ENCODE assay signal across 10 cellular contexts in genomic region chr22:41914611-41915034, GRCh38. TPM values are rescaled to one million over a fixed set of nuclear protein-coding genes. Genes with fewer than 3 reads are reported as not detected.
DNase-seq lines count a peak whose midpoint lies in the region; TF ChIP-seq lines count a peak whose summit lies in the region.
"Had no signal": no experiment of that assay in that cellular context is flagged by ENCODE, and none has a peak within 500 bp of the region (broad histone marks: within the 10 kb centered on the region; RNA-seq: fewer than 3 reads in every experiment).

No MANE protein-coding gene starts in this region.

- WGBS in esophagus muscularis mucosa, result 0% methylated on average over 16 of the region's 67 CpGs

- TF ChIP-seq RAD21 in Ishikawa (IDR thresholded peaks at IDR 0.05; ENCODE audit: low read depth), result no peak

- TF ChIP-seq CTCF in esophagus muscularis mucosa (IDR thresholded peaks at IDR 0.05), result no peak

- TF ChIP-seq POLR2A in esophagus muscularis mucosa (IDR thresholded peaks at IDR 0.05; ENCODE audit: low read depth), result no peak

- peaks cover 31 to 54% (median 51%) of the 10 kb centered on the region in 4 donors for H3K4me1 ChIP-seq in esophagus muscularis mucosa

- H3K4me3 ChIP-seq in esophagus muscularis mucosa, result peak overlapping the region; percentile 44 to 62 (median 49)
- H3K4me3 ChIP-seq in skeletal muscle cell (ENCODE audit: low read depth, low read length), result peak overlapping the region; percentile 7

- H3K9me3 ChIP-seq in esophagus muscularis mucosa, result no peaks in the 10 kb centered on the region
- H3K9me3 ChIP-seq: neutrophil had no signal

- TF ChIP-seq EP300 in Ishikawa (IDR thresholded peaks at IDR 0.05; ENCODE audit: borderline replicate concordance) (no peak), esophagus muscularis mucosa (IDR thresholded peaks at IDR 0.05) (no peak)

- peak in 2 of 3 experiments; percentile 27 to 61 for DNase-seq in NCI-H1417 (lab: John Stamatoyannopoulos, UW)
- DNase-seq in NCI-H1417 treated with DMSO at 0.1 percent for 48 hours (lab: John Stamatoyannopoulos, UW), result no peak
- DNase-seq in esophagus muscularis mucosa (ENCODE audit: extremely low spot score), result no peak
- DNase-seq in skeletal muscle cell (ENCODE audit: low read depth), result no peak
- DNase-seq in stimulated activated CD4-positive, alpha-beta T cell treated with anti-CD3 and anti-CD28 coated beads, Interleukin-15, amount 100 ng/mL, for 24 hours, result no peak
- DNase-seq in NK-92 (lab: John Stamatoyannopoulos, UW; ENCODE audit: unreplicated experiment), result no peak
- no peak for DNase-seq in SKM-1 treated with dmso at 0.1 percent for 144 hours (lab: John Stamatoyannopoulos, UW; ENCODE audit: unreplicated experiment)
- DNase-seq: NCI-H187 treated with DMSO at 0.1 percent for 48 hours had no signal

- H3K27me3 ChIP-seq in esophagus muscularis mucosa, result peaks cover 30 to 100% (median 69%) of the 10 kb centered on the region in 4 donors

- H3K27ac ChIP-seq in esophagus muscularis mucosa (replicated peaks in 1 of 4), result no peak overlapping the region
- H3K27ac ChIP-seq: neutrophil had no signal

- intact Hi-C loops in esophagus muscularis mucosa (cut with DNase I), result no loop called here

- no peaks in the 10 kb centered on the region for H3K36me3 ChIP-seq in esophagus muscularis mucosa
- H3K36me3 ChIP-seq: neutrophil had no signal

TF ChIP-seq in Ishikawa, 13 proteins besides CTCF, POLR2A, EP300 and RAD21:
- peak; percentile 64; the same call in 1 of the 2 replicates for TF ChIP-seq ZBTB7A (IDR thresholded peaks at IDR 0.05; ENCODE audit: low read depth)
- no peak for TF ChIP-seq CREB1 (IDR thresholded peaks at IDR 0.05; ENCODE audit: low read depth)

RNA-seq across cellular contexts. Expression of gene SHISA8, which starts 0.3 kb away (rescaled TPM):
- under 1 TPM in 1 of 4 donors, not detected in 3; 0.83 TPM for total RNA-seq in esophagus muscularis mucosa

RNA-seq across cellular contexts. Expression of gene TNFRSF13C, which starts 12.0 kb away (rescaled TPM):
- under 1 TPM in 2 of 4 donors, not detected in 2; 0.17 to 0.33 TPM for total RNA-seq in esophagus muscularis mucosa

RNA-seq across cellular contexts. Expression of gene CENPM, which starts 32.3 kb away (rescaled TPM):
- total RNA-seq in esophagus muscularis mucosa, result not detected

RNA-seq across cellular contexts. Expression of gene SEPTIN3, which starts 54.6 kb away (rescaled TPM):
- total RNA-seq in esophagus muscularis mucosa, result under 1 TPM; under 0.01 to 0.50 (median 0.36) TPM

Comparison
In these comparisons a context has a peak if more than half of its experiments do, and no peak if none do; other contexts are left out.
1. DNase-seq: peak in NCI-H1417 (2 of 3); none in NCI-H1417 treated with DMSO at 0.1 percent for 48 hours (single experiment), esophagus muscularis mucosa (single experiment), skeletal muscle cell (single experiment), stimulated activated CD4-positive, alpha-beta T cell treated with anti-CD3 and anti-CD28 coated beads, Interleukin-15, amount 100 ng/mL, for 24 hours (single experiment), NK-92 (single experiment) and SKM-1 treated with dmso at 0.1 percent for 144 hours (single experiment).